ENCODE assay signal across 15 cellular contexts in the genomic region with DNA sequence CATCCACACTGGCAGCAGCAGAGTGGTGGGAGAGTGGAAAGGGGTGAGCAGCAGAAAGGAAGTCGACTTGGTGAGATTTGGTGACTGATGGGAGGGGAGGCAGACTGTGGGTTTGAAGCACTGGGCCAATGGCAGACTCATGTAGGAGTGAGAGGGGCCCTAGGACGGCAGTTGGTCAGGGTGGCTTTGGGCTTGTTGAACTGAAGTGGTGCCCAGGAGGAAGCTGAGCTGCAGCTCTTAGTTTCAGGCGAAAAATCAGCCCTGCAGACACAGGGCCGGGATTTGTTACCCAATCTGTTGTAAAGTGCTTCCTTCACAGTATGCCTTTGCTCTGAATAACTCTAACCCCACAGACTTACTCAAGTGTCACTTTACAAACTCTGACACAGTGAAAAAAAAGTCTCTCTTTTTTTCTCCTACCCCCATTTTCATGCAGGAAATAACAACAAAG.
A peak's percentile ranks its signal among the peaks of the same experiment; 100 is the strongest.
DNase-seq lines count a peak whose midpoint lies in the region; ATAC-seq, FAIRE-seq and TF ChIP-seq lines count a peak whose summit lies in the region.
"Had no signal": no experiment of that assay in that cellular context is flagged by ENCODE, and none has a peak within 500 bp of the region (broad histone marks: within the 10 kb centered on the region; RNA-seq: fewer than 3 reads in every experiment).

No MANE protein-coding gene starts in this region.

- H2AK5ac ChIP-seq in H1 (ENCODE audit: low read depth, low read length): peak overlapping the region; percentile 65; the same call in 1 of the 2 replicates

- peak overlapping the region; percentile 71; the same call in 1 of the 2 replicates for H3K4me2 ChIP-seq in MM.1S (ENCODE audit: low read depth, low read length)
- H3K4me2 ChIP-seq in H1 (ENCODE audit: insufficient read depth in 1 of 2, low read depth in 2 of 2, low read length in 2 of 2): peak overlapping the region in 1 of 2 experiments; percentile 18; a peak in 2 of 4 replicates
- H3K4me2 ChIP-seq in Karpas-422 (ENCODE audit: low read depth, low read length, poor library complexity, severe bottlenecking): no peak overlapping the region

- H3K27ac Mint-ChIP-seq in osteocyte (ENCODE audit: unreplicated experiment) (peak overlapping the region; percentile 62), glutamatergic neuron (ENCODE audit: unreplicated experiment) (no peak overlapping the region)
- no peak overlapping the region for H3K27ac Mint-ChIP-seq in activated T-helper 17 cell treated with anti-CD3 and anti-CD28 coated beads, Interleukin-2, amount 50 U/mL, for 72 hours
- H3K27ac Mint-ChIP-seq: CD4-positive, CD25-positive, alpha-beta regulatory T cell; effector memory CD8-positive, alpha-beta T cell; natural killer cell; stimulated activated naive B cell treated with anti-CD40 and anti-IgM and Interleukin-4, amounts not matched to agents 10 μg/mL and 1 μg/mL and 100 μg/mL, for 72 hours had no signal

- POLR2A ChIA-PET in H1 (lab: Charles Lee; ENCODE audit: partially characterized antibody): no interaction called here

- H2AFZ ChIP-seq in MM.1S (ENCODE audit: low read length) (peak overlapping the region; percentile 73), H1 (ENCODE audit: low read length) (peak overlapping the region; percentile 55; the same call in 1 of the 2 replicates), Karpas-422 (ENCODE audit: low read length) (no peak overlapping the region)

- H3K27me3 ChIP-seq in MM.1S (replicated peaks; ENCODE audit: insufficient read depth, low read length) (no peaks in the 10 kb centered on the region), H1 (replicated peaks in 1 of 4; ENCODE audit: control insufficient read depth in 3 of 4, extremely low read depth in 1 of 4, insufficient read depth in 3 of 4, low read length in 3 of 4) (no peaks in the 10 kb centered on the region), Karpas-422 (ENCODE audit: low read length) (no peaks in the 10 kb centered on the region)

- H3K4me1 ChIP-seq in MM.1S (ENCODE audit: low read length): peaks cover 16% of the 10 kb centered on the region; the same call in 1 of the 2 replicates
- peaks cover 2 to 14% (median 9%) of the 10 kb centered on the region in 4 experiments; a peak in 5 of 7 replicates for H3K4me1 ChIP-seq in H1 (replicated peaks in 1 of 4; ENCODE audit: control insufficient read depth in 3 of 4, insufficient read depth in 4 of 4, low read length in 3 of 4)
- H3K4me1 ChIP-seq in Karpas-422 (ENCODE audit: low read length): no peaks in the 10 kb centered on the region
- H3K4me1 ChIP-seq: adrenal gland had no signal

- H3K56ac ChIP-seq in H1 (replicated peaks; ENCODE audit: insufficient read length, low read depth, low read length): no peak overlapping the region

- CTCF ChIA-PET in H1 (lab: Charles Lee; ENCODE audit: partially characterized antibody): interaction anchor here (0.7 to 1.0 kb wide), 2 partner anchors 108 to 335 kb away, joined by 3 to 4 read pairs; no protein-coding TSS in a partner anchor

- H3K27me3 Mint-ChIP-seq in osteocyte (ENCODE audit: unreplicated experiment): no peaks in the 10 kb centered on the region
- H3K27me3 Mint-ChIP-seq in activated T-helper 17 cell treated with anti-CD3 and anti-CD28 coated beads, Interleukin-2, amount 50 U/mL, for 72 hours: peaks cover 17% of the 10 kb centered on the region
- H3K27me3 Mint-ChIP-seq in glutamatergic neuron (ENCODE audit: unreplicated experiment): peaks cover 4% of the 10 kb centered on the region

- no peaks in the 10 kb centered on the region for H3K9me3 ChIP-seq in MM.1S (replicated peaks; ENCODE audit: insufficient read depth, low read length)
- no peaks in the 10 kb centered on the region for H3K9me3 ChIP-seq in H1 (ENCODE audit: insufficient read depth in 2 of 2, low read depth in 1 of 2, low read length in 1 of 2)
- no peaks in the 10 kb centered on the region for H3K9me3 ChIP-seq in Karpas-422 (ENCODE audit: low read length)
- H3K9me3 ChIP-seq: adrenal gland had no signal

- TF ChIP-seq POLR2A in H1 (IDR thresholded peaks at IDR 0.05; ENCODE audit: control extremely low read depth in 1 of 2, low read depth in 2 of 2, low read length in 2 of 2): no peak

- H4K5ac ChIP-seq in H1 (ENCODE audit: insufficient read length, low read depth, low read length): no peak overlapping the region

- H3K14ac ChIP-seq in H1 (ENCODE audit: insufficient read length): no peak overlapping the region

- no peaks in the 10 kb centered on the region for H3K36me3 Mint-ChIP-seq in osteocyte (ENCODE audit: unreplicated experiment)
- H3K36me3 Mint-ChIP-seq in activated T-helper 17 cell treated with anti-CD3 and anti-CD28 coated beads, Interleukin-2, amount 50 U/mL, for 72 hours (ENCODE audit: low read depth): no peaks in the 10 kb centered on the region
- no peaks in the 10 kb centered on the region for H3K36me3 Mint-ChIP-seq in glutamatergic neuron (ENCODE audit: unreplicated experiment)
- H3K36me3 Mint-ChIP-seq: CD4-positive, CD25-positive, alpha-beta regulatory T cell; natural killer cell; stimulated activated naive B cell treated with anti-CD40 and anti-IgM and Interleukin-4, amounts not matched to agents 10 μg/mL and 1 μg/mL and 100 μg/mL, for 72 hours had no signal

- no peak for TF ChIP-seq RAD21 in H1 (IDR thresholded peaks at IDR 0.05 in 1 of 2, conservative IDR thresholded peaks at IDR 0.05 in 1 of 2; ENCODE audit: low read depth in 2 of 2, low read length in 2 of 2)

- no peak overlapping the region for H3K4me3 Mint-ChIP-seq in osteocyte (ENCODE audit: unreplicated experiment)
- no peak overlapping the region for H3K4me3 Mint-ChIP-seq in activated T-helper 17 cell treated with anti-CD3 and anti-CD28 coated beads, Interleukin-2, amount 50 U/mL, for 72 hours
- H3K4me3 Mint-ChIP-seq in glutamatergic neuron (ENCODE audit: unreplicated experiment): no peak overlapping the region
- H3K4me3 Mint-ChIP-seq: CD4-positive, CD25-positive, alpha-beta regulatory T cell; effector memory CD8-positive, alpha-beta T cell; natural killer cell; stimulated activated naive B cell treated with anti-CD40 and anti-IgM and Interleukin-4, amounts not matched to agents 10 μg/mL and 1 μg/mL and 100 μg/mL, for 72 hours had no signal

- H3K23me2 ChIP-seq in H1 (ENCODE audit: low read depth, low read length): no peaks in the 10 kb centered on the region; the same call in 1 of the 2 replicates

- peak overlapping the region; percentile 13; the same call in 1 of the 2 replicates for H2BK20ac ChIP-seq in H1 (ENCODE audit: low read length)

- H3K4ac ChIP-seq in H1 (replicated peaks; ENCODE audit: insufficient read length, low read depth, low read length): no peak overlapping the region

- TF ChIP-seq EP300 in H1 (IDR thresholded peaks at IDR 0.05; ENCODE audit: borderline replicate concordance in 1 of 2, low read depth in 2 of 2, low read length in 2 of 2): no peak

- H3K23ac ChIP-seq in H1 (ENCODE audit: insufficient read length): no peak overlapping the region

- H3K27ac ChIP-seq in MM.1S (ENCODE audit: low read length) (peak overlapping the region; percentile 68; the same call in 1 of the 2 replicates), H1 (ENCODE audit: low read depth, low read length) (peak overlapping the region; percentile 48; the same call in 1 of the 2 replicates), Karpas-422 (ENCODE audit: low read length) (no peak overlapping the region)
- H3K27ac ChIP-seq: adrenal gland had no signal

- H3K4me3 ChIP-seq in MM.1S (ENCODE audit: low read length) (no peak overlapping the region), H1 (ENCODE audit: extremely low read depth in 1 of 4, insufficient read depth in 2 of 4, low read depth in 3 of 4, low read length in 4 of 4) (no peak overlapping the region), Karpas-422 (ENCODE audit: low read length) (no peak overlapping the region)
- H3K4me3 ChIP-seq: adrenal gland had no signal

- H4K91ac ChIP-seq in H1 (replicated peaks; ENCODE audit: insufficient read length, low read length): peak overlapping the region; percentile 6

- H3K18ac ChIP-seq in H1 (ENCODE audit: extremely low read depth, low read length): no peak overlapping the region

- H3K9ac ChIP-seq in MM.1S (ENCODE audit: low read length): no peak overlapping the region; the same call in 1 of the 2 replicates
- no peak overlapping the region; a peak in 1 of 7 replicates for H3K9ac ChIP-seq in H1 (replicated peaks in 1 of 4; ENCODE audit: extremely low read depth in 1 of 4, low read depth in 3 of 4, low read length in 3 of 4)
- no peak overlapping the region for H3K9ac ChIP-seq in Karpas-422 (ENCODE audit: low read length)

- H3K79me1 ChIP-seq in H1 (ENCODE audit: low read depth, low read length): no peaks in the 10 kb centered on the region

- H3K4me1 Mint-ChIP-seq in osteocyte (ENCODE audit: unreplicated experiment): peaks cover 50% of the 10 kb centered on the region
- H3K4me1 Mint-ChIP-seq in activated T-helper 17 cell treated with anti-CD3 and anti-CD28 coated beads, Interleukin-2, amount 50 U/mL, for 72 hours: no peaks in the 10 kb centered on the region
- peaks cover 16% of the 10 kb centered on the region for H3K4me1 Mint-ChIP-seq in glutamatergic neuron (ENCODE audit: low read depth, unreplicated experiment)
- H3K4me1 Mint-ChIP-seq: CD4-positive, CD25-positive, alpha-beta regulatory T cell; stimulated activated naive B cell treated with anti-CD40 and anti-IgM and Interleukin-4, amounts not matched to agents 10 μg/mL and 1 μg/mL and 100 μg/mL, for 72 hours had no signal

- FAIRE-seq in H1 (lab: Jason Lieb, UNC): no peak

- peak; percentile 27 for DNase-seq in CD1c-positive myeloid dendritic cell (ENCODE audit: extremely low spot score)
- DNase-seq in MM.1S: peak; percentile 42
- peak in 1 of 2 experiments; percentile 46 for DNase-seq in H1 (ENCODE audit: low read depth in 1 of 2, low spot score in 2 of 2)
- DNase-seq in osteocyte (ENCODE audit: extremely low spot score, unreplicated experiment): no peak
- DNase-seq in Karpas-422: no peak
- DNase-seq in glutamatergic neuron: no peak
- DNase-seq in activated naive CD4-positive, alpha-beta T cell (lab: John Stamatoyannopoulos, UW): no peak
- DNase-seq: adrenal gland; CD4-positive, CD25-positive, alpha-beta regulatory T cell; effector memory CD8-positive, alpha-beta T cell; natural killer cell; NCI-H1436 treated with DMSO at 0.1 percent for 48 hours; stimulated activated naive B cell treated with anti-CD40 and anti-IgM and Interleukin-4, amounts not matched to agents 10 μg/mL and 1 μg/mL and 100 μg/mL, for 72 hours; T-helper 9 cell had no signal

- H3K79me2 ChIP-seq in MM.1S (ENCODE audit: low read length): no peaks in the 10 kb centered on the region
- H3K79me2 ChIP-seq in H1 (ENCODE audit: control insufficient read depth in 1 of 2, insufficient read depth in 2 of 2, low read length in 2 of 2): no peaks in the 10 kb centered on the region
- no peaks in the 10 kb centered on the region for H3K79me2 ChIP-seq in Karpas-422 (ENCODE audit: low read length)

- TF ChIP-seq CTCF in MM.1S (IDR thresholded peaks at IDR 0.05; ENCODE audit: low read length) (no peak), H1 (IDR thresholded peaks at IDR 0.05; ENCODE audit: control extremely low read depth in 1 of 3, insufficient read depth in 1 of 3, low read depth in 1 of 3, low read length in 3 of 3) (no peak), osteocyte (IDR thresholded peaks at IDR 0.05) (no peak), glutamatergic neuron (IDR thresholded peaks at IDR 0.05; ENCODE audit: partially characterized antibody, unreplicated experiment) (no peak)

- H2BK120ac ChIP-seq in H1 (replicated peaks; ENCODE audit: low read depth, low read length): no peak overlapping the region

- H4K8ac ChIP-seq in H1 (ENCODE audit: extremely low read depth, insufficient read depth, low read length): no peak overlapping the region

- 67% methylated on average over 4 of the region's 4 CpGs; no CpG with 5 or more reads in 1 of the 2 experiments for WGBS in H1 (ENCODE audit: extremely low coverage in 1 of 2, insufficient coverage in 1 of 2, insufficient read length in 1 of 2, insufficient replicate concordance in 2 of 2, low coverage in 1 of 2, low lambda C conversion rate in 2 of 2, missing lambda C conversion rate in 1 of 2), 2 experiments

- H2BK15ac ChIP-seq in H1 (ENCODE audit: low read length): peak overlapping the region; percentile 95

- H3K9me2 ChIP-seq in MM.1S (replicated peaks; ENCODE audit: insufficient read depth, low read length) (no peaks in the 10 kb centered on the region), Karpas-422 (replicated peaks; ENCODE audit: insufficient read depth, low read length) (no peaks in the 10 kb centered on the region)

- H2BK12ac ChIP-seq in H1 (ENCODE audit: low read depth, low read length): peak overlapping the region; percentile 88

- ATAC-seq in activated T-helper 17 cell treated with anti-CD3 and anti-CD28 coated beads, Interleukin-2, amount 50 U/mL, for 72 hours (replicated peaks): no peak
- ATAC-seq: effector memory CD8-positive, alpha-beta T cell; natural killer cell; stimulated activated naive B cell treated with anti-CD40 and anti-IgM and Interleukin-4, amounts not matched to agents 10 μg/mL and 1 μg/mL and 100 μg/mL, for 72 hours had no signal

- H4K20me1 ChIP-seq in MM.1S (ENCODE audit: insufficient read depth, low read length) (no peaks in the 10 kb centered on the region), H1 (replicated peaks in 1 of 2; ENCODE audit: control insufficient read depth in 1 of 2, insufficient read depth in 2 of 2, low read length in 2 of 2) (no peaks in the 10 kb centered on the region), Karpas-422 (ENCODE audit: insufficient read depth, low read depth, low read length) (no peaks in the 10 kb centered on the region)

- H3K9me3 Mint-ChIP-seq in osteocyte (ENCODE audit: unreplicated experiment): no peaks in the 10 kb centered on the region
- H3K9me3 Mint-ChIP-seq in activated T-helper 17 cell treated with anti-CD3 and anti-CD28 coated beads, Interleukin-2, amount 50 U/mL, for 72 hours: no peaks in the 10 kb centered on the region
- H3K9me3 Mint-ChIP-seq in glutamatergic neuron (ENCODE audit: unreplicated experiment): peaks cover 5% of the 10 kb centered on the region
- H3K9me3 Mint-ChIP-seq: natural killer cell; stimulated activated naive B cell treated with anti-CD40 and anti-IgM and Interleukin-4, amounts not matched to agents 10 μg/mL and 1 μg/mL and 100 μg/mL, for 72 hours had no signal

- no peak overlapping the region for H2BK5ac ChIP-seq in H1 (ENCODE audit: low read depth, low read length)

- H3F3A ChIP-seq in MM.1S (ENCODE audit: insufficient read depth, low read length): no peaks in the 10 kb centered on the region

- H3K36me3 ChIP-seq in MM.1S (replicated peaks; ENCODE audit: insufficient read depth, low read length) (no peaks in the 10 kb centered on the region), H1 (ENCODE audit: control insufficient read depth in 2 of 4, insufficient read depth in 4 of 4, low read length in 3 of 4) (no peaks in the 10 kb centered on the region), Karpas-422 (ENCODE audit: insufficient read depth, low read length) (no peaks in the 10 kb centered on the region)
- H3K36me3 ChIP-seq: adrenal gland had no signal

Comparison
In these comparisons a context has a peak if more than half of its experiments do, and no peak if none do; other contexts are left out.
1. DNase-seq: peak in CD1c-positive myeloid dendritic cell (single experiment) and MM.1S (single experiment); none in osteocyte (single experiment), Karpas-422 (single experiment), glutamatergic neuron (single experiment) and activated naive CD4-positive, alpha-beta T cell (0 of 4).